ENCODE assay signal across 1 cellular context in genomic region chr4:87012265-87012953, GRCh38.
TF ChIP-seq lines count a peak whose summit lies in the region.

No MANE protein-coding gene starts in this region.

TF ChIP-seq in HepG2, 621 proteins besides CTCF, POLR2A, EP300 and RAD21 (continued from another document and continues in another):
- peak; percentile 53 for TF ChIP-seq SAP130 (CRISPR knock-in tag; IDR thresholded peaks at IDR 0.05; ENCODE audit: low read depth)
- TF ChIP-seq ZNF383 (CRISPR knock-in tag; IDR thresholded peaks at IDR 0.05; ENCODE audit: borderline replicate concordance), result no peak
- TF ChIP-seq HNF4A (CRISPR knock-in tag; IDR thresholded peaks at IDR 0.05), result peak; percentile 40; the same call in 1 of the 2 replicates
- TF ChIP-seq ZNF3 (CRISPR knock-in tag; IDR thresholded peaks at IDR 0.05), result no peak
- peak; percentile 68 for TF ChIP-seq GFI1 (CRISPR knock-in tag; IDR thresholded peaks at IDR 0.05; ENCODE audit: borderline replicate concordance)
- TF ChIP-seq, protein P1, sequence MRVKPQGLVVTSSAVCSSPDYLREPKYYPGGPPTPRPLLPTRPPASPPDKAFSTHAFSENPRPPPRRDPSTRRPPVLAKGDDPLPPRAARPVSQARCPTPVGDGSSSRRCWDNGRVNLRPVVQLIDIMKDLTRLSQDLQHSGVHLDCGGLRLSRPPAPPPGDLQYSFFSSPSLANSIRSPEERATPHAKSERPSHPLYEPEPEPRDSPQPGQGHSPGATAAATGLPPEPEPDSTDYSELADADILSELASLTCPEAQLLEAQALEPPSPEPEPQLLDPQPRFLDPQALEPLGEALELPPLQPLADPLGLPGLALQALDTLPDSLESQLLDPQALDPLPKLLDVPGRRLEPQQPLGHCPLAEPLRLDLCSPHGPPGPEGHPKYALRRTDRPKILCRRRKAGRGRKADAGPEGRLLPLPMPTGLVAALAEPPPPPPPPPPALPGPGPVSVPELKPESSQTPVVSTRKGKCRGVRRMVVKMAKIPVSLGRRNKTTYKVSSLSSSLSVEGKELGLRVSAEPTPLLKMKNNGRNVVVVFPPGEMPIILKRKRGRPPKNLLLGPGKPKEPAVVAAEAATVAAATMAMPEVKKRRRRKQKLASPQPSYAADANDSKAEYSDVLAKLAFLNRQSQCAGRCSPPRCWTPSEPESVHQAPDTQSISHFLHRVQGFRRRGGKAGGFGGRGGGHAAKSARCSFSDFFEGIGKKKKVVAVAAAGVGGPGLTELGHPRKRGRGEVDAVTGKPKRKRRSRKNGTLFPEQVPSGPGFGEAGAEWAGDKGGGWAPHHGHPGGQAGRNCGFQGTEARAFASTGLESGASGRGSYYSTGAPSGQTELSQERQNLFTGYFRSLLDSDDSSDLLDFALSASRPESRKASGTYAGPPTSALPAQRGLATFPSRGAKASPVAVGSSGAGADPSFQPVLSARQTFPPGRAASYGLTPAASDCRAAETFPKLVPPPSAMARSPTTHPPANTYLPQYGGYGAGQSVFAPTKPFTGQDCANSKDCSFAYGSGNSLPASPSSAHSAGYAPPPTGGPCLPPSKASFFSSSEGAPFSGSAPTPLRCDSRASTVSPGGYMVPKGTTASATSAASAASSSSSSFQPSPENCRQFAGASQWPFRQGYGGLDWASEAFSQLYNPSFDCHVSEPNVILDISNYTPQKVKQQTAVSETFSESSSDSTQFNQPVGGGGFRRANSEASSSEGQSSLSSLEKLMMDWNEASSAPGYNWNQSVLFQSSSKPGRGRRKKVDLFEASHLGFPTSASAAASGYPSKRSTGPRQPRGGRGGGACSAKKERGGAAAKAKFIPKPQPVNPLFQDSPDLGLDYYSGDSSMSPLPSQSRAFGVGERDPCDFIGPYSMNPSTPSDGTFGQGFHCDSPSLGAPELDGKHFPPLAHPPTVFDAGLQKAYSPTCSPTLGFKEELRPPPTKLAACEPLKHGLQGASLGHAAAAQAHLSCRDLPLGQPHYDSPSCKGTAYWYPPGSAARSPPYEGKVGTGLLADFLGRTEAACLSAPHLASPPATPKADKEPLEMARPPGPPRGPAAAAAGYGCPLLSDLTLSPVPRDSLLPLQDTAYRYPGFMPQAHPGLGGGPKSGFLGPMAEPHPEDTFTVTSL (CRISPR knock-in tag; IDR thresholded peaks at IDR 0.05; ENCODE audit: borderline replicate concordance), result peak; percentile 67; the same call in 1 of the 2 replicates
- peak; percentile 80 for TF ChIP-seq PITX1 (CRISPR knock-in tag; IDR thresholded peaks at IDR 0.05)
- peak; percentile 37; the same call in 1 of the 2 replicates for TF ChIP-seq HNRNPUL1 (IDR thresholded peaks at IDR 0.05; ENCODE audit: low read depth, low read length)
- no peak for TF ChIP-seq TSC22D2 (CRISPR knock-in tag; IDR thresholded peaks at IDR 0.05; ENCODE audit: borderline replicate concordance)
- TF ChIP-seq MIER2 (CRISPR knock-in tag; IDR thresholded peaks at IDR 0.05), result 0 out of 2 replicates have a peak, but pooled peaks have one; percentile 29
- no peak for TF ChIP-seq MAZ (IDR thresholded peaks at IDR 0.05; ENCODE audit: borderline replicate concordance, low read depth, low read length)
- TF ChIP-seq MAZ (CRISPR knock-in tag; IDR thresholded peaks at IDR 0.05; ENCODE audit: low read depth), result no peak
- 0 out of 2 replicates have a peak, but pooled peaks have one; percentile 29 for TF ChIP-seq CREM (IDR thresholded peaks at IDR 0.05)
- TF ChIP-seq CREM (CRISPR knock-in tag; IDR thresholded peaks at IDR 0.05), result no peak
- TF ChIP-seq ZNF362 (CRISPR knock-in tag; IDR thresholded peaks at IDR 0.05; ENCODE audit: borderline replicate concordance), result peak; percentile 69; the same call in 1 of the 2 replicates
- peak; percentile 23; the same call in 1 of the 2 replicates for TF ChIP-seq FOXJ3 (CRISPR knock-in tag; IDR thresholded peaks at IDR 0.05; ENCODE audit: borderline replicate concordance)
- TF ChIP-seq THAP11 (CRISPR knock-in tag; IDR thresholded peaks at IDR 0.05), result peak; percentile 21; the same call in 1 of the 2 replicates
- peak; percentile 92 for TF ChIP-seq HNF1A (IDR thresholded peaks at IDR 0.05; ENCODE audit: low read depth)
- peak; percentile 96 for TF ChIP-seq HNF1A (CRISPR knock-in tag; IDR thresholded peaks at IDR 0.05; ENCODE audit: borderline replicate concordance)
- no peak for TF ChIP-seq ZNF619 (CRISPR knock-in tag; IDR thresholded peaks at IDR 0.05)
- TF ChIP-seq KLF13 (CRISPR knock-in tag; IDR thresholded peaks at IDR 0.05), result no peak
- TF ChIP-seq RXRB (CRISPR knock-in tag; IDR thresholded peaks at IDR 0.05; ENCODE audit: borderline replicate concordance), result no peak
- TF ChIP-seq ETV5 (CRISPR knock-in tag; IDR thresholded peaks at IDR 0.05; ENCODE audit: borderline replicate concordance), result peak; percentile 13; the same call in 1 of the 2 replicates
- TF ChIP-seq, protein P2, sequence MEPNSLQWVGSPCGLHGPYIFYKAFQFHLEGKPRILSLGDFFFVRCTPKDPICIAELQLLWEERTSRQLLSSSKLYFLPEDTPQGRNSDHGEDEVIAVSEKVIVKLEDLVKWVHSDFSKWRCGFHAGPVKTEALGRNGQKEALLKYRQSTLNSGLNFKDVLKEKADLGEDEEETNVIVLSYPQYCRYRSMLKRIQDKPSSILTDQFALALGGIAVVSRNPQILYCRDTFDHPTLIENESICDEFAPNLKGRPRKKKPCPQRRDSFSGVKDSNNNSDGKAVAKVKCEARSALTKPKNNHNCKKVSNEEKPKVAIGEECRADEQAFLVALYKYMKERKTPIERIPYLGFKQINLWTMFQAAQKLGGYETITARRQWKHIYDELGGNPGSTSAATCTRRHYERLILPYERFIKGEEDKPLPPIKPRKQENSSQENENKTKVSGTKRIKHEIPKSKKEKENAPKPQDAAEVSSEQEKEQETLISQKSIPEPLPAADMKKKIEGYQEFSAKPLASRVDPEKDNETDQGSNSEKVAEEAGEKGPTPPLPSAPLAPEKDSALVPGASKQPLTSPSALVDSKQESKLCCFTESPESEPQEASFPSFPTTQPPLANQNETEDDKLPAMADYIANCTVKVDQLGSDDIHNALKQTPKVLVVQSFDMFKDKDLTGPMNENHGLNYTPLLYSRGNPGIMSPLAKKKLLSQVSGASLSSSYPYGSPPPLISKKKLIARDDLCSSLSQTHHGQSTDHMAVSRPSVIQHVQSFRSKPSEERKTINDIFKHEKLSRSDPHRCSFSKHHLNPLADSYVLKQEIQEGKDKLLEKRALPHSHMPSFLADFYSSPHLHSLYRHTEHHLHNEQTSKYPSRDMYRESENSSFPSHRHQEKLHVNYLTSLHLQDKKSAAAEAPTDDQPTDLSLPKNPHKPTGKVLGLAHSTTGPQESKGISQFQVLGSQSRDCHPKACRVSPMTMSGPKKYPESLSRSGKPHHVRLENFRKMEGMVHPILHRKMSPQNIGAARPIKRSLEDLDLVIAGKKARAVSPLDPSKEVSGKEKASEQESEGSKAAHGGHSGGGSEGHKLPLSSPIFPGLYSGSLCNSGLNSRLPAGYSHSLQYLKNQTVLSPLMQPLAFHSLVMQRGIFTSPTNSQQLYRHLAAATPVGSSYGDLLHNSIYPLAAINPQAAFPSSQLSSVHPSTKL (CRISPR knock-in tag; IDR thresholded peaks at IDR 0.05), result peak; percentile 79
- peak; percentile 44; the same call in 1 of the 2 replicates for TF ChIP-seq TOE1 (CRISPR knock-in tag; IDR thresholded peaks at IDR 0.05)
- TF ChIP-seq ISL2 (CRISPR knock-in tag; IDR thresholded peaks at IDR 0.05), result peak; percentile 70; the same call in 1 of the 2 replicates
- TF ChIP-seq THRA (CRISPR knock-in tag; IDR thresholded peaks at IDR 0.05; ENCODE audit: borderline replicate concordance), result peak; percentile 19; the same call in 1 of the 2 replicates
- 0 out of 2 replicates have a peak, but pooled peaks have one; percentile 17 for TF ChIP-seq FOSL2 (CRISPR knock-in tag; IDR thresholded peaks at IDR 0.05)
- 0 out of 2 replicates have a peak, but pooled peaks have one; percentile 54 for TF ChIP-seq SNAPC2 (CRISPR knock-in tag; IDR thresholded peaks at IDR 0.05)
- peak; percentile 31; the same call in 1 of the 2 replicates for TF ChIP-seq BCL6 (CRISPR knock-in tag; IDR thresholded peaks at IDR 0.05)
- TF ChIP-seq ZKSCAN8 (CRISPR knock-in tag; IDR thresholded peaks at IDR 0.05; ENCODE audit: borderline replicate concordance), result 0 out of 2 replicates have a peak, but pooled peaks have one; percentile 30
- TF ChIP-seq, protein P3, sequence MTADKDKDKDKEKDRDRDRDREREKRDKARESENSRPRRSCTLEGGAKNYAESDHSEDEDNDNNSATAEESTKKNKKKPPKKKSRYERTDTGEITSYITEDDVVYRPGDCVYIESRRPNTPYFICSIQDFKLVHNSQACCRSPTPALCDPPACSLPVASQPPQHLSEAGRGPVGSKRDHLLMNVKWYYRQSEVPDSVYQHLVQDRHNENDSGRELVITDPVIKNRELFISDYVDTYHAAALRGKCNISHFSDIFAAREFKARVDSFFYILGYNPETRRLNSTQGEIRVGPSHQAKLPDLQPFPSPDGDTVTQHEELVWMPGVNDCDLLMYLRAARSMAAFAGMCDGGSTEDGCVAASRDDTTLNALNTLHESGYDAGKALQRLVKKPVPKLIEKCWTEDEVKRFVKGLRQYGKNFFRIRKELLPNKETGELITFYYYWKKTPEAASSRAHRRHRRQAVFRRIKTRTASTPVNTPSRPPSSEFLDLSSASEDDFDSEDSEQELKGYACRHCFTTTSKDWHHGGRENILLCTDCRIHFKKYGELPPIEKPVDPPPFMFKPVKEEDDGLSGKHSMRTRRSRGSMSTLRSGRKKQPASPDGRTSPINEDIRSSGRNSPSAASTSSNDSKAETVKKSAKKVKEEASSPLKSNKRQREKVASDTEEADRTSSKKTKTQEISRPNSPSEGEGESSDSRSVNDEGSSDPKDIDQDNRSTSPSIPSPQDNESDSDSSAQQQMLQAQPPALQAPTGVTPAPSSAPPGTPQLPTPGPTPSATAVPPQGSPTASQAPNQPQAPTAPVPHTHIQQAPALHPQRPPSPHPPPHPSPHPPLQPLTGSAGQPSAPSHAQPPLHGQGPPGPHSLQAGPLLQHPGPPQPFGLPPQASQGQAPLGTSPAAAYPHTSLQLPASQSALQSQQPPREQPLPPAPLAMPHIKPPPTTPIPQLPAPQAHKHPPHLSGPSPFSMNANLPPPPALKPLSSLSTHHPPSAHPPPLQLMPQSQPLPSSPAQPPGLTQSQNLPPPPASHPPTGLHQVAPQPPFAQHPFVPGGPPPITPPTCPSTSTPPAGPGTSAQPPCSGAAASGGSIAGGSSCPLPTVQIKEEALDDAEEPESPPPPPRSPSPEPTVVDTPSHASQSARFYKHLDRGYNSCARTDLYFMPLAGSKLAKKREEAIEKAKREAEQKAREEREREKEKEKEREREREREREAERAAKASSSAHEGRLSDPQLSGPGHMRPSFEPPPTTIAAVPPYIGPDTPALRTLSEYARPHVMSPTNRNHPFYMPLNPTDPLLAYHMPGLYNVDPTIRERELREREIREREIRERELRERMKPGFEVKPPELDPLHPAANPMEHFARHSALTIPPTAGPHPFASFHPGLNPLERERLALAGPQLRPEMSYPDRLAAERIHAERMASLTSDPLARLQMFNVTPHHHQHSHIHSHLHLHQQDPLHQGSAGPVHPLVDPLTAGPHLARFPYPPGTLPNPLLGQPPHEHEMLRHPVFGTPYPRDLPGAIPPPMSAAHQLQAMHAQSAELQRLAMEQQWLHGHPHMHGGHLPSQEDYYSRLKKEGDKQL (CRISPR knock-in tag; IDR thresholded peaks at IDR 0.05; ENCODE audit: low read depth), result 0 out of 2 replicates have a peak, but pooled peaks have one; percentile 37
- TF ChIP-seq ZMYM4 (CRISPR knock-in tag; IDR thresholded peaks at IDR 0.05), result peak; percentile 25; the same call in 1 of the 2 replicates
